In the genomic region with DNA sequence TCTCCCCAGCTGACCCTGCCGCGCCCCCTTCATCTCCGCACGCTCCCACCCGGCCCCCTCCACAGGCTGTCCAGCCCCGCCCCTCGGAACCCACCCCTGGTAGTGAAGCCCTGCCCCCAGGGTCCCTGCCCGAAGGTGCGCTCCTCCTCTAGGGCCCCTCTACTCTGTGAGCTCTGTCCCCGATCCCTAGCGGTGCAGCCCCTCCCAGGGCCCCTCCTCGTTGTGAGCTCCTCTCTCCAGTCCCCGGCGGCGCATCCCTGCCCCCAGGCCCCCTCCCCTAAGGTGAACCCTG, we compare ENCODE assay signal across 9 cellular contexts. TPM values are rescaled to one million over a fixed set of nuclear protein-coding genes. Genes with fewer than 3 reads are reported as not detected.
DNase-seq lines count a peak whose midpoint lies in the region; ATAC-seq and TF ChIP-seq lines count a peak whose summit lies in the region.
"Had no signal": no experiment of that assay in that cellular context is flagged by ENCODE, and none has a peak within 500 bp of the region (broad histone marks: within the 10 kb centered on the region; RNA-seq: fewer than 3 reads in every experiment).

No MANE protein-coding gene starts in this region.

- no peak overlapping the region for H3K27ac Mint-ChIP-seq in activated T-helper 1 cell treated with anti-CD3 and anti-CD28 coated beads, Interleukin-12 subunit alpha, Interleukin-12 subunit beta, Interleukin-2, Interleukin-4 antibody, amounts not matched to agents 30 ng/mL and 10 ng/mL and 1 ng/mL, durations not matched to agents 14 hours and 24 hours and 36 hours

- DNase-seq in DMS79 treated with DMSO at 0.1 percent for 48 hours (lab: John Stamatoyannopoulos, UW) (peak; percentile 40), heart right ventricle (peak in 1 of 2 donors; percentile 5), prostate gland (ENCODE audit: low spot score) (no peak), T-helper 9 cell (no peak), GM19238 (ENCODE audit: insufficient read length, low spot score) (no peak)
- DNase-seq in activated T-helper 1 cell treated with anti-CD3 and anti-CD28 coated beads, Interleukin-12 subunit alpha, Interleukin-12 subunit beta, Interleukin-2, Interleukin-4 antibody, amounts not matched to agents 30 ng/mL and 10 ng/mL and 1 ng/mL, durations not matched to agents 14 hours and 24 hours and 36 hours (ENCODE audit: low spot score) = no peak

- no peak for TF ChIP-seq CTCF in heart right ventricle (IDR thresholded peaks at IDR 0.05)
- no peak for TF ChIP-seq CTCF in prostate gland (IDR thresholded peaks at IDR 0.05)

- peak overlapping the region; percentile 57 for H3K4me3 Mint-ChIP-seq in activated T-helper 1 cell treated with anti-CD3 and anti-CD28 coated beads, Interleukin-12 subunit alpha, Interleukin-12 subunit beta, Interleukin-2, Interleukin-4 antibody, amounts not matched to agents 30 ng/mL and 10 ng/mL and 1 ng/mL, durations not matched to agents 14 hours and 24 hours and 36 hours

- peaks cover 2% of the 10 kb centered on the region for H3K36me3 Mint-ChIP-seq in activated T-helper 1 cell treated with anti-CD3 and anti-CD28 coated beads, Interleukin-12 subunit alpha, Interleukin-12 subunit beta, Interleukin-2, Interleukin-4 antibody, amounts not matched to agents 30 ng/mL and 10 ng/mL and 1 ng/mL, durations not matched to agents 14 hours and 24 hours and 36 hours (ENCODE audit: low read depth)

- H3K9me3 ChIP-seq in heart right ventricle = no peaks in the 10 kb centered on the region
- H3K9me3 ChIP-seq in prostate gland = no peaks in the 10 kb centered on the region

- intact Hi-C loops in activated T-helper 1 cell treated with anti-CD3 and anti-CD28 coated beads, Interleukin-12 subunit alpha, Interleukin-12 subunit beta, Interleukin-2, Interleukin-4 antibody, amounts not matched to agents 30 ng/mL and 10 ng/mL and 1 ng/mL, durations not matched to agents 14 hours and 24 hours and 36 hours (cut with micrococcal nuclease) = no loop called here
- intact Hi-C loops in heart right ventricle (cut with DNase I) = no loop called here
- intact Hi-C loops in prostate gland (cut with DNase I) = loop anchor here (10.0 kb wide), 1 partner anchor 1085 kb away; no protein-coding TSS in a partner anchor

- H3K4me1 ChIP-seq in heart right ventricle (peaks cover 7 to 27% (median 11%) of the 10 kb centered on the region in 9 donors), prostate gland (replicated peaks) (no peaks in the 10 kb centered on the region)

- peaks cover 18 to 54% (median 43%) of the 10 kb centered on the region in 7 donors for H3K27me3 ChIP-seq in heart right ventricle
- no peaks in the 10 kb centered on the region for H3K27me3 ChIP-seq in prostate gland (replicated peaks; ENCODE audit: insufficient read depth)

- 0 to 1% methylated on average over 13 to 15 of the region's 15 CpGs for WGBS in heart right ventricle, 2 donors
- under 1% methylated on average over 15 of the region's 15 CpGs for WGBS in prostate gland

- ATAC-seq in heart right ventricle (peak in 5 of 8 donors; percentile 15 to 53 (median 32)), GM21529 (IDR thresholded peaks at IDR 0.05; ENCODE audit: unreplicated experiment) (no peak), GM18505 (IDR thresholded peaks at IDR 0.05; ENCODE audit: unreplicated experiment) (no peak)

- H3K4me3 ChIP-seq in heart right ventricle = peak overlapping the region; percentile 4 to 63 (median 52)
- H3K4me3 ChIP-seq in prostate gland = peak overlapping the region; percentile 37 to 61

- TF ChIP-seq POLR2A in prostate gland (IDR thresholded peaks at IDR 0.05) (no peak), GM18505 (IDR thresholded peaks at IDR 0.05; ENCODE audit: borderline replicate concordance, extremely low read depth, insufficient read depth, insufficient read length) (no peak)

- peaks cover 4% of the 10 kb centered on the region for H3K9me3 Mint-ChIP-seq in activated T-helper 1 cell treated with anti-CD3 and anti-CD28 coated beads, Interleukin-12 subunit alpha, Interleukin-12 subunit beta, Interleukin-2, Interleukin-4 antibody, amounts not matched to agents 30 ng/mL and 10 ng/mL and 1 ng/mL, durations not matched to agents 14 hours and 24 hours and 36 hours

- H3K27ac ChIP-seq in heart right ventricle (no peak overlapping the region), prostate gland (peak overlapping the region; percentile 41 to 44)
- H3K27ac ChIP-seq: HL-60 had no signal

- H3K4me1 Mint-ChIP-seq in activated T-helper 1 cell treated with anti-CD3 and anti-CD28 coated beads, Interleukin-12 subunit alpha, Interleukin-12 subunit beta, Interleukin-2, Interleukin-4 antibody, amounts not matched to agents 30 ng/mL and 10 ng/mL and 1 ng/mL, durations not matched to agents 14 hours and 24 hours and 36 hours (ENCODE audit: low read depth) = peaks cover 18% of the 10 kb centered on the region

- H3K36me3 ChIP-seq in heart right ventricle (no peaks in the 10 kb centered on the region), prostate gland (no peaks in the 10 kb centered on the region)

- H3K27me3 Mint-ChIP-seq in activated T-helper 1 cell treated with anti-CD3 and anti-CD28 coated beads, Interleukin-12 subunit alpha, Interleukin-12 subunit beta, Interleukin-2, Interleukin-4 antibody, amounts not matched to agents 30 ng/mL and 10 ng/mL and 1 ng/mL, durations not matched to agents 14 hours and 24 hours and 36 hours (ENCODE audit: insufficient read depth) = peaks cover 27% of the 10 kb centered on the region

RNA-seq across cellular contexts. Expression of gene CFAP90, which starts 0.7 kb away (rescaled TPM):
- total RNA-seq in activated T-helper 1 cell treated with anti-CD3 and anti-CD28 coated beads, Interleukin-12 subunit alpha, Interleukin-12 subunit beta, Interleukin-2, Interleukin-4 antibody, amounts not matched to agents 30 ng/mL and 10 ng/mL and 1 ng/mL, durations not matched to agents 14 hours and 24 hours and 36 hours = not detected in 2 replicates
- total RNA-seq in heart right ventricle (under 1 TPM in 1 of 10 donors, not detected in 9; 0.26 TPM), prostate gland (1 to 10 TPM in 1 of 2 donors, under 1 TPM in 1; 0.87 to 1.1 TPM)
- polyA plus RNA-seq in heart right ventricle = under 1 TPM in 1 of 2 donors, not detected in 1; 0.03 TPM

RNA-seq across cellular contexts. Expression of gene FASTKD3, which starts 18.6 kb away (rescaled TPM):
- total RNA-seq in activated T-helper 1 cell treated with anti-CD3 and anti-CD28 coated beads, Interleukin-12 subunit alpha, Interleukin-12 subunit beta, Interleukin-2, Interleukin-4 antibody, amounts not matched to agents 30 ng/mL and 10 ng/mL and 1 ng/mL, durations not matched to agents 14 hours and 24 hours and 36 hours = 13.5 and 18.6 TPM in 2 replicates
- 1 to 10 TPM; 3.1 to 5.8 (median 5.0) TPM for total RNA-seq in heart right ventricle
- polyA plus RNA-seq in heart right ventricle = 10 to 100 TPM in 1 of 2 donors, 1 to 10 TPM in 1; 5.2 to 24.7 TPM
- 10 to 100 TPM in 1 of 2 donors, 1 to 10 TPM in 1; 9.7 to 10.7 TPM for total RNA-seq in prostate gland

RNA-seq across cellular contexts. Expression of gene MTRR, which starts 18.8 kb away (rescaled TPM):
- total RNA-seq in activated T-helper 1 cell treated with anti-CD3 and anti-CD28 coated beads, Interleukin-12 subunit alpha, Interleukin-12 subunit beta, Interleukin-2, Interleukin-4 antibody, amounts not matched to agents 30 ng/mL and 10 ng/mL and 1 ng/mL, durations not matched to agents 14 hours and 24 hours and 36 hours = 83.0 and 90.4 TPM in 2 replicates
- 10 to 100 TPM; 25.9 to 39.6 (median 30.2) TPM for total RNA-seq in heart right ventricle
- 10 to 100 TPM; 11.8 to 12.4 TPM for polyA plus RNA-seq in heart right ventricle
- total RNA-seq in prostate gland = 10 to 100 TPM; 34.5 to 64.6 TPM

Comparison
In these comparisons a context has a peak if more than half of its experiments do, and no peak if none do; other contexts are left out.
1. ATAC-seq: peak in heart right ventricle (5 of 8); none in GM21529 (single experiment) and GM18505 (single experiment).
2. H3K27ac ChIP-seq: peak in prostate gland (2 of 2); none in heart right ventricle (0 of 10).